8 cellular contexts compared by ENCODE assay signal in genomic region chr1:151839457-151840409, GRCh38. TPM values are rescaled to one million over a fixed set of nuclear protein-coding genes. Genes with fewer than 3 reads are reported as not detected.
DNase-seq lines count a peak whose midpoint lies in the region; ATAC-seq, FAIRE-seq and TF ChIP-seq lines count a peak whose summit lies in the region.

Gene C2CD4D (minus strand): TSS chr1:151839820. CDS start chr1:151838989, 831 bp downstream.

- peak; percentile 45; the same call in 1 of the 2 replicates for TF ChIP-seq POLR2A in GM12892 (IDR thresholded peaks at IDR 0.05; ENCODE audit: low read depth, low read length)

- TF ChIP-seq CTCF in epithelial cell of esophagus (IDR thresholded peaks at IDR 0.05; ENCODE audit: insufficient read depth, low read depth, low read length, missing control alignments), result no peak

- peaks cover 38 to 59% (median 39%) of the 10 kb centered on the region in 3 donors for H3K4me1 Mint-ChIP-seq in naive B cell

- H3K36me3 Mint-ChIP-seq in naive B cell, result no peaks in the 10 kb centered on the region

- peaks cover 0 to 4% (median 0%) of the 10 kb centered on the region in 7 donors for H3K9me3 Mint-ChIP-seq in naive B cell

- FAIRE-seq in GM12892 (lab: Jason Lieb, UNC), result peak; percentile 67

- H3K27ac Mint-ChIP-seq in naive B cell, result peak within 1 kb of the TSS in 5 of 6 donors; percentile 72 to 86 (median 76)

- peak; percentile 63 for ATAC-seq in naive B cell (ENCODE audit: low read depth in 2 of 2)
- peak; percentile 62 for ATAC-seq in stimulated activated naive CD8-positive, alpha-beta T cell treated with anti-CD3 and anti-CD28 coated beads, Interleukin-15, Interleukin-2, amounts not matched to agents 100 U/mL and 50 U/mL, for 24 hours
- ATAC-seq in HG02852 (IDR thresholded peaks at IDR 0.05; ENCODE audit: unreplicated experiment), result no peak

- H3K4me3 ChIP-seq in epithelial cell of esophagus (ENCODE audit: low read length), result peak within 1 kb of the TSS; percentile 41

- DNase-seq in GM12892 (ENCODE audit: insufficient read length) (peak; percentile 53), NCI-H2107 (lab: John Stamatoyannopoulos, UW) (peak; percentile 50), activated T-cell treated with anti-CD3 and anti-CD28 coated beads for 48 hours (ENCODE audit: low read depth) (peak; percentile 65), epithelial cell of esophagus (ENCODE audit: low read depth) (peak; percentile 61), naive B cell (peak; percentile 42), NOMO-1 treated with dmso at 0.1 percent for 144 hours (lab: John Stamatoyannopoulos, UW; ENCODE audit: unreplicated experiment) (no peak)
- peak; percentile 76 for DNase-seq in stimulated activated naive CD8-positive, alpha-beta T cell treated with anti-CD3 and anti-CD28 coated beads, Interleukin-15, Interleukin-2, amounts not matched to agents 100 U/mL and 50 U/mL, for 24 hours

- H3K27me3 Mint-ChIP-seq in naive B cell, result peaks cover 8 to 16% (median 15%) of the 10 kb centered on the region in 3 donors

- H3K4me3 Mint-ChIP-seq in naive B cell, result peak within 1 kb of the TSS; percentile 75 to 91 (median 84)

RNA-seq across cellular contexts. Expression of gene C2CD4D, which starts in this region (rescaled TPM):
- not detected for polyA plus RNA-seq in GM12892 (2012; ENCODE audit: missing spikeins)
- under 1 TPM in 3 of 6 donors, not detected in 3; 0.16 to 0.27 (median 0.22) TPM for polyA plus RNA-seq in naive B cell (ENCODE audit: low read depth in 6 of 6)

Comparison
In these comparisons a context has a peak if more than half of its experiments do, and no peak if none do; other contexts are left out.
1. Peak in DNase-seq and ATAC-seq in naive B cell; RNA of the gene not detected or under 1 TPM.